ENCODE assay signal across 1 cellular context in genomic region chr6:44116643-44117382, GRCh38.
TF ChIP-seq lines count a peak whose summit lies in the region.

No MANE protein-coding gene starts in this region.

TF ChIP-seq in GM23338, 12 proteins besides CTCF, POLR2A, EP300 and RAD21 (continued from another document):
- TF ChIP-seq, protein P1, sequence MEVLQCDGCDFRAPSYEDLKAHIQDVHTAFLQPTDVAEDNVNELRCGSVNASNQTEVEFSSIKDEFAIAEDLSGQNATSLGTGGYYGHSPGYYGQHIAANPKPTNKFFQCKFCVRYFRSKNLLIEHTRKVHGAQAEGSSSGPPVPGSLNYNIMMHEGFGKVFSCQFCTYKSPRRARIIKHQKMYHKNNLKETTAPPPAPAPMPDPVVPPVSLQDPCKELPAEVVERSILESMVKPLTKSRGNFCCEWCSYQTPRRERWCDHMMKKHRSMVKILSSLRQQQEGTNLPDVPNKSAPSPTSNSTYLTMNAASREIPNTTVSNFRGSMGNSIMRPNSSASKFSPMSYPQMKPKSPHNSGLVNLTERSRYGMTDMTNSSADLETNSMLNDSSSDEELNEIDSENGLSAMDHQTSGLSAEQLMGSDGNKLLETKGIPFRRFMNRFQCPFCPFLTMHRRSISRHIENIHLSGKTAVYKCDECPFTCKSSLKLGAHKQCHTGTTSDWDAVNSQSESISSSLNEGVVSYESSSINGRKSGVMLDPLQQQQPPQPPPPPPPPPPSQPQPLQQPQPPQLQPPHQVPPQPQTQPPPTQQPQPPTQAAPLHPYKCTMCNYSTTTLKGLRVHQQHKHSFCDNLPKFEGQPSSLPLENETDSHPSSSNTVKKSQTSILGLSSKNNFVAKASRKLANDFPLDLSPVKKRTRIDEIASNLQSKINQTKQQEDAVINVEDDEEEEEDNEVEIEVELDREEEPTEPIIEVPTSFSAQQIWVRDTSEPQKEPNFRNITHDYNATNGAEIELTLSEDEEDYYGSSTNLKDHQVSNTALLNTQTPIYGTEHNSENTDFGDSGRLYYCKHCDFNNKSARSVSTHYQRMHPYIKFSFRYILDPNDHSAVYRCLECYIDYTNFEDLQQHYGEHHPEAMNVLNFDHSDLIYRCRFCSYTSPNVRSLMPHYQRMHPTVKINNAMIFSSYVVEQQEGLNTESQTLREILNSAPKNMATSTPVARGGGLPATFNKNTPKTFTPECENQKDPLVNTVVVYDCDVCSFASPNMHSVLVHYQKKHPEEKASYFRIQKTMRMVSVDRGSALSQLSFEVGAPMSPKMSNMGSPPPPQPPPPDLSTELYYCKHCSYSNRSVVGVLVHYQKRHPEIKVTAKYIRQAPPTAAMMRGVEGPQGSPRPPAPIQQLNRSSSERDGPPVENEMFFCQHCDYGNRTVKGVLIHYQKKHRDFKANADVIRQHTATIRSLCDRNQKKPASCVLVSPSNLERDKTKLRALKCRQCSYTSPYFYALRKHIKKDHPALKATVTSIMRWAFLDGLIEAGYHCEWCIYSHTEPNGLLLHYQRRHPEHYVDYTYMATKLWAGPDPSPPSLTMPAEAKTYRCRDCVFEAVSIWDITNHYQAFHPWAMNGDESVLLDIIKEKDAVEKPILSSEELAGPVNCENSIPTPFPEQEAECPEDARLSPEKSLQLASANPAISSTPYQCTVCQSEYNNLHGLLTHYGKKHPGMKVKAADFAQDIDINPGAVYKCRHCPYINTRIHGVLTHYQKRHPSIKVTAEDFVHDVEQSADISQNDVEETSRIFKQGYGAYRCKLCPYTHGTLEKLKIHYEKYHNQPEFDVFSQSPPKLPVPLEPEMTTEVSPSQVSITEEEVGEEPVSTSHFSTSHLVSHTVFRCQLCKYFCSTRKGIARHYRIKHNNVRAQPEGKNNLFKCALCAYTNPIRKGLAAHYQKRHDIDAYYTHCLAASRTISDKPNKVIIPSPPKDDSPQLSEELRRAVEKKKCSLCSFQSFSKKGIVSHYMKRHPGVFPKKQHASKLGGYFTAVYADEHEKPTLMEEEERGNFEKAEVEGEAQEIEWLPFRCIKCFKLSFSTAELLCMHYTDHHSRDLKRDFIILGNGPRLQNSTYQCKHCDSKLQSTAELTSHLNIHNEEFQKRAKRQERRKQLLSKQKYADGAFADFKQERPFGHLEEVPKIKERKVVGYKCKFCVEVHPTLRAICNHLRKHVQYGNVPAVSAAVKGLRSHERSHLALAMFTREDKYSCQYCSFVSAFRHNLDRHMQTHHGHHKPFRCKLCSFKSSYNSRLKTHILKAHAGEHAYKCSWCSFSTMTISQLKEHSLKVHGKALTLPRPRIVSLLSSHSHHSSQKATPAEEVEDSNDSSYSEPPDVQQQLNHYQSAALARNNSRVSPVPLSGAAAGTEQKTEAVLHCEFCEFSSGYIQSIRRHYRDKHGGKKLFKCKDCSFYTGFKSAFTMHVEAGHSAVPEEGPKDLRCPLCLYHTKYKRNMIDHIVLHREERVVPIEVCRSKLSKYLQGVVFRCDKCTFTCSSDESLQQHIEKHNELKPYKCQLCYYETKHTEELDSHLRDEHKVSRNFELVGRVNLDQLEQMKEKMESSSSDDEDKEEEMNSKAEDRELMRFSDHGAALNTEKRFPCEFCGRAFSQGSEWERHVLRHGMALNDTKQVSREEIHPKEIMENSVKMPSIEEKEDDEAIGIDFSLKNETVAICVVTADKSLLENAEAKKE (CRISPR knock-in tag; IDR thresholded peaks at IDR 0.05), result no peak
- no peak for TF ChIP-seq JUNB (IDR thresholded peaks at IDR 0.05; ENCODE audit: unreplicated experiment)
- TF ChIP-seq CREB1 (CRISPR knock-in tag; IDR thresholded peaks at IDR 0.05; ENCODE audit: low read depth), result no peak
- TF ChIP-seq STAT1 (IDR thresholded peaks at IDR 0.05; ENCODE audit: unreplicated experiment), result no peak
